21 cellular contexts compared by ENCODE assay signal in the genomic region with DNA sequence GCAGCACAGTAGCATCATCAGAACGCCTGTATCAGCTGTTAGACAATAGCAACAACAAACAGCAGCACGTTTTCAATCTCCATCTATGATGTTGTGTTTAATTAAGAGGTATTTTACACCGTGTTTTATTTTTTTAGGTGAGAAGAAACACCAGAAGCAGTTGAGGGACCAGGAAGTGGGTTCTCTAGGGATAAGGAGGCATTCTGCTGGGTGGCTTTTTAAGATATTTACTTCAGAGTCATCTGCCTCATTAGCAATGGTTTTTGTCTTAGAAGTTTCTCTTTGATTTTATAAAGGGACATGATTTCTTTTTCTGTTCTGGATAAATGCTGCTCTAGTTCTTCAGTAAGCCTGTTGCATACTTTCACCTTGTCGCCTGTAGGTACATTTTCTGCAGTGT.
"Had no signal": no experiment of that assay in that cellular context is flagged by ENCODE, and none has a peak within 500 bp of the region (broad histone marks: within the 10 kb centered on the region; RNA-seq: fewer than 3 reads in every experiment).

No MANE protein-coding gene starts in this region.

- H3K27ac Mint-ChIP-seq: mesothelial cell of epicardium; naive B cell; stimulated activated naive B cell treated with anti-CD40 and anti-IgM and Interleukin-4, amounts not matched to agents 10 μg/mL and 1 μg/mL and 100 μg/mL, for 72 hours had no signal

- H3K27ac ChIP-seq: esophagus muscularis mucosa, foreskin keratinocyte, heart left ventricle, right atrium auricular region, stomach, thyroid gland, upper lobe of left lung had no signal

- H3K27me3 Mint-ChIP-seq: naive B cell; stimulated activated naive B cell treated with anti-CD40 and anti-IgM and Interleukin-4, amounts not matched to agents 10 μg/mL and 1 μg/mL and 100 μg/mL, for 72 hours had no signal

- H3K36me3 ChIP-seq: right atrium auricular region, thyroid gland had no signal

- DNase-seq: activated CD4-positive, alpha-beta T cell treated with anti-CD3 and anti-CD28 coated beads, Interleukin-2, amount 50 U/mL, for 4 hours; activated CD4-positive, CD25-positive, alpha-beta regulatory T cell treated with anti-CD3 and anti-CD28 coated beads, Interleukin-2, amount 50 U/mL, for 72 hours; activated effector memory CD4-positive, alpha-beta T cell treated with anti-CD3 and anti-CD28 coated beads, Interleukin-2, amount 50 U/mL, for 16 hours; activated naive CD4-positive, alpha-beta T cell treated with anti-CD3 and anti-CD28 coated beads, Interleukin-2, amount 50 U/mL, for 16 hours; activated T-cell treated with anti-CD3 and anti-CD28 coated beads for 4 hours; dermis blood vessel endothelial cell; effector CD4-positive, alpha-beta T cell; foreskin keratinocyte; heart left ventricle; hypothalamus; naive B cell; nucleus accumbens; stimulated activated CD4-positive, alpha-beta T cell treated with anti-CD3 and anti-CD28 coated beads, Interleukin-15, amount 100 ng/mL, for 24 hours; stimulated activated CD4-positive, alpha-beta T cell treated with anti-CD3 and anti-CD28 coated beads, Interleukin-2, amount 100 ng/mL, for 24 hours; stimulated activated naive B cell treated with anti-CD40 and anti-IgM and Interleukin-4, amounts not matched to agents 10 μg/mL and 1 μg/mL and 100 μg/mL, for 72 hours; stomach; thyroid gland; upper lobe of left lung had no signal

- H3K4me3 ChIP-seq: esophagus muscularis mucosa, heart left ventricle, right atrium auricular region, stomach, thyroid gland, upper lobe of left lung had no signal

- H3K9me3 ChIP-seq: esophagus muscularis mucosa, heart left ventricle, right atrium auricular region, stomach, thyroid gland, upper lobe of left lung had no signal

- ATAC-seq: foreskin keratinocyte; heart left ventricle; stimulated activated naive B cell treated with anti-CD40 and anti-IgM and Interleukin-4, amounts not matched to agents 10 μg/mL and 1 μg/mL and 100 μg/mL, for 72 hours had no signal

- H3K4me3 Mint-ChIP-seq: mesothelial cell of epicardium; naive B cell; stimulated activated naive B cell treated with anti-CD40 and anti-IgM and Interleukin-4, amounts not matched to agents 10 μg/mL and 1 μg/mL and 100 μg/mL, for 72 hours had no signal

- H3K4me1 ChIP-seq: esophagus muscularis mucosa, foreskin keratinocyte, heart left ventricle, right atrium auricular region, thyroid gland, upper lobe of left lung had no signal

- H3K27me3 ChIP-seq: esophagus muscularis mucosa, foreskin keratinocyte, heart left ventricle, right atrium auricular region, stomach, thyroid gland, upper lobe of left lung had no signal
